12 cellular contexts compared by ENCODE assay signal in the genomic region with DNA sequence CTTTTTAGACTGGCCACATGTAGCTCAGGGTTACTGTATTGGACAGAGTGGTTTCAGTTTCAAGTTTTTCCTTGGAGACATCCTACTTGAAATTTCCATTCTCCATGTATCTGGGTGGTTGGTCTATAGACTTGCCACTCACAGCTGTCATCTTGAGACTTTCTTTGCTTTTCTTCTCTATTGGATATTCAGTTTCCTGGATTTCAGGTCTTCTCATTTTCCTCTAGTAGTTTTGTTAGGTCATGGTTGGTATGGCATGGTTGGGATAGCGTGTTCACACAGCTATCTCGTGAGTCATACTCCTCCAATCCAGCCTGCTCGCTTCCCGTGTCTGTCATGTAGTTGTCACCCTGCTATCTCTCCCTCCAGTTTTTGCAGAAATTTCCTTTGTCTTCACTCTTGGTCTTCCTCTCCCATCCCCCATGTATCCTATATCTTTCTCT. TPM values are rescaled to one million over a fixed set of nuclear protein-coding genes. Genes with fewer than 3 reads are reported as not detected.
DNase-seq lines count a peak whose midpoint lies in the region; ATAC-seq and TF ChIP-seq lines count a peak whose summit lies in the region.
"Had no signal": no experiment of that assay in that cellular context is flagged by ENCODE, and none has a peak within 500 bp of the region (broad histone marks: within the 10 kb centered on the region; RNA-seq: fewer than 3 reads in every experiment).

No MANE protein-coding gene starts in this region.

- no peak for TF ChIP-seq CTCF in RWPE1 (conservative IDR thresholded peaks at IDR 0.05; ENCODE audit: low read depth)
- TF ChIP-seq CTCF in smooth muscle cell (IDR thresholded peaks at IDR 0.05; ENCODE audit: borderline replicate concordance, insufficient read depth, poor library complexity, severe bottlenecking) = no peak

- POLR2A ChIA-PET in RWPE1 (lab: Yijun Ruan, JAX; ENCODE audit: low non-redundant PET) = interaction anchor here (0.6 kb wide), 1 partner anchor 606 kb away, joined by 3 read pairs; no protein-coding TSS in a partner anchor

- H3K27ac ChIP-seq in RWPE1 (peak overlapping the region; percentile 51), epithelial cell of prostate (peak overlapping the region; percentile 39), smooth muscle cell (ENCODE audit: low read depth) (peak overlapping the region; percentile 98)
- H3K27ac ChIP-seq: C4-2B, neutrophil had no signal

- H3K36me3 ChIP-seq in smooth muscle cell (ENCODE audit: low read depth) = no peaks in the 10 kb centered on the region

- H3K9me3 Mint-ChIP-seq in activated naive CD4-positive, alpha-beta T cell treated with anti-CD3 and anti-CD28 coated beads, Interleukin-2, amount 50 U/mL, for 24 hours = no peaks in the 10 kb centered on the region
- H3K9me3 Mint-ChIP-seq in activated naive CD4-positive, alpha-beta T cell treated with anti-CD3 and anti-CD28 coated beads, Interleukin-2, amount 50 U/mL, for 72 hours = peaks cover 0 to 4% of the 10 kb centered on the region in 2 donors

- H3K27me3 Mint-ChIP-seq in activated naive CD4-positive, alpha-beta T cell treated with anti-CD3 and anti-CD28 coated beads, Interleukin-2, amount 50 U/mL, for 24 hours = no peaks in the 10 kb centered on the region

- H3K9ac ChIP-seq in smooth muscle cell (ENCODE audit: low read depth) = peak overlapping the region; percentile 38

- H3K4me3 ChIP-seq in smooth muscle cell = no peak overlapping the region

- no peak for ATAC-seq in activated naive CD4-positive, alpha-beta T cell treated with anti-CD3 and anti-CD28 coated beads, Interleukin-2, amount 50 U/mL, for 72 hours

- peaks cover 20% of the 10 kb centered on the region for H3F3A ChIP-seq in smooth muscle cell (ENCODE audit: low read depth)

- peaks cover 20% of the 10 kb centered on the region for H3K4me1 ChIP-seq in smooth muscle cell (ENCODE audit: low read depth)

- H3K27me3 ChIP-seq in smooth muscle cell (ENCODE audit: low read depth) = no peaks in the 10 kb centered on the region
- H3K27me3 ChIP-seq: neutrophil had no signal

- H3K4me1 Mint-ChIP-seq in activated naive CD4-positive, alpha-beta T cell treated with anti-CD3 and anti-CD28 coated beads, Interleukin-2, amount 50 U/mL, for 24 hours = peaks cover 58% of the 10 kb centered on the region

- no peaks in the 10 kb centered on the region for H3K9me3 ChIP-seq in smooth muscle cell (replicated peaks; ENCODE audit: low read depth)
- H3K9me3 ChIP-seq: neutrophil had no signal

- H3K4me2 ChIP-seq in smooth muscle cell = peak overlapping the region; percentile 52

- WGBS in smooth muscle cell (ENCODE audit: low lambda C conversion rate) = 7% methylated on average over 4 of the region's 4 CpGs

- H3K27ac Mint-ChIP-seq in activated naive CD4-positive, alpha-beta T cell treated with anti-CD3 and anti-CD28 coated beads, Interleukin-2, amount 50 U/mL, for 24 hours = peak overlapping the region; percentile 87
- H3K27ac Mint-ChIP-seq in activated naive CD4-positive, alpha-beta T cell treated with anti-CD3 and anti-CD28 coated beads, Interleukin-2, amount 50 U/mL, for 72 hours = peak overlapping the region in 1 of 2 donors; percentile 2

- no peak for DNase-seq in activated naive CD4-positive, alpha-beta T cell treated with anti-CD3 and anti-CD28 coated beads, Interleukin-2, amount 50 U/mL, for 72 hours (ENCODE audit: low spot score in 2 of 2)
- DNase-seq in RWPE1 (ENCODE audit: low spot score) (peak; percentile 95), epithelial cell of prostate (ENCODE audit: low read depth, low spot score) (peak; percentile 50), smooth muscle cell (lab: John Stamatoyannopoulos, UW; ENCODE audit: unreplicated experiment) (no peak), SW480 (ENCODE audit: low spot score) (no peak), GM19238 (ENCODE audit: insufficient read length, low spot score) (no peak)
- no peak for DNase-seq in activated CD4-positive, CD25-positive, alpha-beta regulatory T cell treated with anti-CD3 and anti-CD28 coated beads, Interleukin-2, amount 50 U/mL, for 72 hours
- DNase-seq: NCI-H1694 treated with DMSO at 0.1 percent for 48 hours, SHP77 had no signal

- H3K79me2 ChIP-seq in smooth muscle cell (ENCODE audit: low read depth) = peaks cover 61% of the 10 kb centered on the region

- peaks cover 36% of the 10 kb centered on the region for H4K20me1 ChIP-seq in smooth muscle cell (ENCODE audit: low read depth)

- peaks cover 18% of the 10 kb centered on the region for H3K36me3 Mint-ChIP-seq in activated naive CD4-positive, alpha-beta T cell treated with anti-CD3 and anti-CD28 coated beads, Interleukin-2, amount 50 U/mL, for 24 hours
- peaks cover 20 to 57% of the 10 kb centered on the region in 2 donors for H3K36me3 Mint-ChIP-seq in activated naive CD4-positive, alpha-beta T cell treated with anti-CD3 and anti-CD28 coated beads, Interleukin-2, amount 50 U/mL, for 72 hours

- H2AFZ ChIP-seq in smooth muscle cell (ENCODE audit: low read depth) = no peak overlapping the region

- no peak overlapping the region for H3K4me3 Mint-ChIP-seq in activated naive CD4-positive, alpha-beta T cell treated with anti-CD3 and anti-CD28 coated beads, Interleukin-2, amount 50 U/mL, for 24 hours

- CTCF ChIA-PET in RWPE1 (lab: Yijun Ruan, JAX) = interaction anchor here (0.6 to 1.3 kb wide), 3 partner anchors 9 to 1418 kb away, joined by 3 to 4 read pairs (median 4); no protein-coding TSS in a partner anchor

RNA-seq across cellular contexts. Expression of gene PTPN1, which starts 48.3 kb away (rescaled TPM):
- total RNA-seq in activated naive CD4-positive, alpha-beta T cell treated with anti-CD3 and anti-CD28 coated beads, Interleukin-2, amount 50 U/mL, for 72 hours = 100 to 1,000 TPM in 1 of 2 donors, 10 to 100 TPM in 1; 52.6 to 113 TPM
- total RNA-seq in smooth muscle cell = 28.9 and 35.6 TPM in 2 replicates
- 16.1 and 19.4 TPM in 2 replicates for polyA plus RNA-seq in smooth muscle cell

Comparison
In these comparisons a context has a peak if more than half of its experiments do, and no peak if none do; other contexts are left out.
1. DNase-seq: peak in RWPE1 (single experiment) and epithelial cell of prostate (single experiment); none in activated naive CD4-positive, alpha-beta T cell treated with anti-CD3 and anti-CD28 coated beads, Interleukin-2, amount 50 U/mL, for 72 hours (0 of 2), smooth muscle cell (single experiment), activated CD4-positive, CD25-positive, alpha-beta regulatory T cell treated with anti-CD3 and anti-CD28 coated beads, Interleukin-2, amount 50 U/mL, for 72 hours (single experiment), SW480 (single experiment) and GM19238 (single experiment).
2. H3K27ac ChIP-seq: peak in every context shown above with its lines; median percentile 98 in smooth muscle cell; 51 in RWPE1; 39 in epithelial cell of prostate.